ENCODE assay signal across 1 cellular context in the genomic region with DNA sequence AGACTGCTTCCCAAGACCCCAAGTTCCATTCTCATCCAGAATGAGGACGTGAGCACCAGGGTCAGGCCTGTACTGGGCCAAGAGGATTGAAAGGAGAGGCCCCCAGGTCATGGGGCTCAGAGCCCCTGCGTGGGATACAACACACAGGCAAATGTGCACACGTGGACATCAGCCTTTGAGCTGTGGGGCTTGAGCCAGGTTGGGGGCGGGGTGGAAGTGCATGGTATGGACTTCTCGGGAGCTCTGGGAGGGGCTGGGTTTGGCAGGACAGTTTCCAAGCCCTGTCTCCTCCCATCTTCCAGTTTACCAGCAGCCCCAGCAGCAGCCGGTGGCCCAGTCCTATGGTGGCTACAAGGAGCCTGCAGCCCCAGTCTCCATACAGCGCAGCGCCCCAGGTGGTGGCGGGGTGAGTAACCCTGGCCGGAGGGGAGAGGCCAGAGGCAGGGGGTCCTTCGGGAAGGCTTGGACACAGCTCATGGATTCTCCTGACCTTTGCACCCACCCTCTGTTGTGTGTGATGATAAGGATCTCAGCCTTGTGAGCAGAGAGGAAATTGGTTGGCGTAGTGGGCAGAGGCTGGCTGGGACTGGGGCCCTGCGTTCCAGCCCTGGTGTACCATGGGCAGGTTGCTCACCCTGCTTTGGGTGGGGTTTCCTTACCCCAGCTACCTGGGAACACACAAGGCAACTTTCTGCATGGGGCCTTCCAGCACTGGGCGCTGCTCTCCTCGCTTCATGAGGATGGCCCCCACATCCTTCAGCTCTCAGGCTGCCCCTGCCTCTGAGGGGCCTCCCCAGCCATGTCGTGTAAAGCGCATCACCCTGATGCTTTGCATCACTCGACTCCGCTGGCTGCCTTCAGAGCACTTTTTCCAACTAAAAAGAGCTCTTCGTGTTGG.
TF ChIP-seq lines count a peak whose summit lies in the region.

No MANE protein-coding gene starts in this region.

TF ChIP-seq in HepG2, 621 proteins besides CTCF, POLR2A, EP300 and RAD21 (continued from another document and continues in another):
- TF ChIP-seq, protein P1, sequence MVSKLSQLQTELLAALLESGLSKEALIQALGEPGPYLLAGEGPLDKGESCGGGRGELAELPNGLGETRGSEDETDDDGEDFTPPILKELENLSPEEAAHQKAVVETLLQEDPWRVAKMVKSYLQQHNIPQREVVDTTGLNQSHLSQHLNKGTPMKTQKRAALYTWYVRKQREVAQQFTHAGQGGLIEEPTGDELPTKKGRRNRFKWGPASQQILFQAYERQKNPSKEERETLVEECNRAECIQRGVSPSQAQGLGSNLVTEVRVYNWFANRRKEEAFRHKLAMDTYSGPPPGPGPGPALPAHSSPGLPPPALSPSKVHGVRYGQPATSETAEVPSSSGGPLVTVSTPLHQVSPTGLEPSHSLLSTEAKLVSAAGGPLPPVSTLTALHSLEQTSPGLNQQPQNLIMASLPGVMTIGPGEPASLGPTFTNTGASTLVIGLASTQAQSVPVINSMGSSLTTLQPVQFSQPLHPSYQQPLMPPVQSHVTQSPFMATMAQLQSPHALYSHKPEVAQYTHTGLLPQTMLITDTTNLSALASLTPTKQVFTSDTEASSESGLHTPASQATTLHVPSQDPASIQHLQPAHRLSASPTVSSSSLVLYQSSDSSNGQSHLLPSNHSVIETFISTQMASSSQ (IDR thresholded peaks at IDR 0.05; ENCODE audit: low read depth) = no peak
- TF ChIP-seq, protein P1 (CRISPR knock-in tag; IDR thresholded peaks at IDR 0.05; ENCODE audit: borderline replicate concordance) = peak; percentile 41; the same call in 1 of the 2 replicates
- peak; percentile 70 for TF ChIP-seq FOSL2 (CRISPR knock-in tag; IDR thresholded peaks at IDR 0.05)
- TF ChIP-seq THAP11 (CRISPR knock-in tag; IDR thresholded peaks at IDR 0.05) = peak; percentile 76
- TF ChIP-seq HNF4G (IDR thresholded peaks at IDR 0.05; ENCODE audit: borderline replicate concordance, low read depth, low read length) = peak; percentile 77
- TF ChIP-seq HNF4G (CRISPR knock-in tag; IDR thresholded peaks at IDR 0.05; ENCODE audit: borderline replicate concordance, low read depth) = peak; percentile 94
- TF ChIP-seq ZMYM3 (CRISPR knock-in tag; IDR thresholded peaks at IDR 0.05) = peak; percentile 47; the same call in 1 of the 2 replicates
- TF ChIP-seq ZFP36L2 (CRISPR knock-in tag; IDR thresholded peaks at IDR 0.05) = no peak
- TF ChIP-seq YEATS2 (CRISPR knock-in tag; IDR thresholded peaks at IDR 0.05; ENCODE audit: borderline replicate concordance) = peak; percentile 67; the same call in 1 of the 2 replicates
- TF ChIP-seq ARID5B (CRISPR knock-in tag; IDR thresholded peaks at IDR 0.05) = peak; percentile 85
- no peak for TF ChIP-seq ZNF550 (CRISPR knock-in tag; IDR thresholded peaks at IDR 0.05; ENCODE audit: borderline replicate concordance)
- TF ChIP-seq ZMYM4 (CRISPR knock-in tag; IDR thresholded peaks at IDR 0.05) = peak; percentile 90
- peak; percentile 55; the same call in 1 of the 2 replicates for TF ChIP-seq ZNF318 (CRISPR knock-in tag; IDR thresholded peaks at IDR 0.05)
- TF ChIP-seq REL (CRISPR knock-in tag; conservative IDR thresholded peaks at IDR 0.05) = no peak
- TF ChIP-seq HDAC1 (CRISPR knock-in tag; IDR thresholded peaks at IDR 0.05) = peak; percentile 75
- no peak for TF ChIP-seq GPN1 (CRISPR knock-in tag; IDR thresholded peaks at IDR 0.05; ENCODE audit: borderline replicate concordance)
- TF ChIP-seq ARHGAP35 (CRISPR knock-in tag; IDR thresholded peaks at IDR 0.05; ENCODE audit: borderline replicate concordance) = no peak
- peak; percentile 56 for TF ChIP-seq KDM5B (CRISPR knock-in tag; IDR thresholded peaks at IDR 0.05; ENCODE audit: borderline replicate concordance)
- TF ChIP-seq, protein P2, sequence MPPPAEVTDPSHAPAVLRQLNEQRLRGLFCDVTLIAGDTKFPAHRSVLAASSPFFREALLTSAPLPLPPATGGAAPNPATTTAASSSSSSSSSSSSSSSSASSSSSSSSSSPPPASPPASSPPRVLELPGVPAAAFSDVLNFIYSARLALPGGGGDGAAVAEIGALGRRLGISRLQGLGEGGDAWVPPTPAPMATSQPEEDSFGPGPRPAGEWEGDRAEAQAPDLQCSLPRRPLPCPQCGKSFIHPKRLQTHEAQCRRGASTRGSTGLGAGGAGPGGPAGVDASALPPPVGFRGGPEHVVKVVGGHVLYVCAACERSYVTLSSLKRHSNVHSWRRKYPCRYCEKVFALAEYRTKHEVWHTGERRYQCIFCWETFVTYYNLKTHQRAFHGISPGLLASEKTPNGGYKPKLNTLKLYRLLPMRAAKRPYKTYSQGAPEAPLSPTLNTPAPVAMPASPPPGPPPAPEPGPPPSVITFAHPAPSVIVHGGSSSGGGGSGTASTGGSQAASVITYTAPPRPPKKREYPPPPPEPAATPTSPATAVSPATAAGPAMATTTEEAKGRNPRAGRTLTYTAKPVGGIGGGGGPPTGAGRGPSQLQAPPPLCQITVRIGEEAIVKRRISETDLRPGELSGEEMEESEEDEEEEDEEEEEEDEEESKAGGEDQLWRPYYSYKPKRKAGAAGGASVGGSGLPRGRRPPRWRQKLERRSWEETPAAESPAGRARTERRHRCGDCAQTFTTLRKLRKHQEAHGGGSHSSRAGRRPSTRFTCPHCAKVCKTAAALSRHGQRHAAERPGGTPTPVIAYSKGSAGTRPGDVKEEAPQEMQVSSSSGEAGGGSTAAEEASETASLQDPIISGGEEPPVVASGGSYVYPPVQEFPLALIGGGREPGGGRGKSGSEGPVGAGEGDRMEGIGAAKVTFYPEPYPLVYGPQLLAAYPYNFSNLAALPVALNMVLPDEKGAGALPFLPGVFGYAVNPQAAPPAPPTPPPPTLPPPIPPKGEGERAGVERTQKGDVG (CRISPR knock-in tag; IDR thresholded peaks at IDR 0.05; ENCODE audit: borderline replicate concordance) = peak; percentile 97; the same call in 1 of the 2 replicates
- TF ChIP-seq, protein P3, sequence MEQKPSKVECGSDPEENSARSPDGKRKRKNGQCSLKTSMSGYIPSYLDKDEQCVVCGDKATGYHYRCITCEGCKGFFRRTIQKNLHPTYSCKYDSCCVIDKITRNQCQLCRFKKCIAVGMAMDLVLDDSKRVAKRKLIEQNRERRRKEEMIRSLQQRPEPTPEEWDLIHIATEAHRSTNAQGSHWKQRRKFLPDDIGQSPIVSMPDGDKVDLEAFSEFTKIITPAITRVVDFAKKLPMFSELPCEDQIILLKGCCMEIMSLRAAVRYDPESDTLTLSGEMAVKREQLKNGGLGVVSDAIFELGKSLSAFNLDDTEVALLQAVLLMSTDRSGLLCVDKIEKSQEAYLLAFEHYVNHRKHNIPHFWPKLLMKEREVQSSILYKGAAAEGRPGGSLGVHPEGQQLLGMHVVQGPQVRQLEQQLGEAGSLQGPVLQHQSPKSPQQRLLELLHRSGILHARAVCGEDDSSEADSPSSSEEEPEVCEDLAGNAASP (CRISPR knock-in tag; IDR thresholded peaks at IDR 0.05; ENCODE audit: borderline replicate concordance) = peak; percentile 45; the same call in 1 of the 2 replicates
- no peak for TF ChIP-seq NONO (IDR thresholded peaks at IDR 0.05)
- TF ChIP-seq NONO (CRISPR knock-in tag; conservative IDR thresholded peaks at IDR 0.05) = peak; percentile 64; the same call in 1 of the 2 replicates
- 0 out of 2 replicates have a peak, but pooled peaks have one; percentile 76 for TF ChIP-seq ZNF782 (CRISPR knock-in tag; IDR thresholded peaks at IDR 0.05; ENCODE audit: borderline replicate concordance)
- TF ChIP-seq ZBTB8A (CRISPR knock-in tag; IDR thresholded peaks at IDR 0.05; ENCODE audit: borderline replicate concordance, low read depth) = no peak
- TF ChIP-seq KDM6A (CRISPR knock-in tag; IDR thresholded peaks at IDR 0.05; ENCODE audit: low read depth) = peak; percentile 84; the same call in 1 of the 2 replicates
- TF ChIP-seq ZNF138 (CRISPR knock-in tag; IDR thresholded peaks at IDR 0.05; ENCODE audit: low read depth) = no peak
- TF ChIP-seq TAF1 (CRISPR knock-in tag; IDR thresholded peaks at IDR 0.05) = no peak
- TF ChIP-seq ZMYM2 (CRISPR knock-in tag; IDR thresholded peaks at IDR 0.05) = peak; percentile 81; the same call in 1 of the 2 replicates
- TF ChIP-seq FOXC1 (CRISPR knock-in tag; IDR thresholded peaks at IDR 0.05; ENCODE audit: borderline replicate concordance) = 0 out of 2 replicates have a peak, but pooled peaks have one; percentile 62
- peak; percentile 75; the same call in 1 of the 2 replicates for TF ChIP-seq PHF21A (CRISPR knock-in tag; IDR thresholded peaks at IDR 0.05)
- TF ChIP-seq ZNF552 (CRISPR knock-in tag; IDR thresholded peaks at IDR 0.05; ENCODE audit: borderline replicate concordance) = no peak
- peak; percentile 59 to 66 for TF ChIP-seq NR2F1 (CRISPR knock-in tag; IDR thresholded peaks at IDR 0.05)
- no peak for TF ChIP-seq ZNF598 (CRISPR knock-in tag; IDR thresholded peaks at IDR 0.05; ENCODE audit: borderline replicate concordance)
